Comparison of ENCODE assay signal across 23 cellular contexts in the genomic region with DNA sequence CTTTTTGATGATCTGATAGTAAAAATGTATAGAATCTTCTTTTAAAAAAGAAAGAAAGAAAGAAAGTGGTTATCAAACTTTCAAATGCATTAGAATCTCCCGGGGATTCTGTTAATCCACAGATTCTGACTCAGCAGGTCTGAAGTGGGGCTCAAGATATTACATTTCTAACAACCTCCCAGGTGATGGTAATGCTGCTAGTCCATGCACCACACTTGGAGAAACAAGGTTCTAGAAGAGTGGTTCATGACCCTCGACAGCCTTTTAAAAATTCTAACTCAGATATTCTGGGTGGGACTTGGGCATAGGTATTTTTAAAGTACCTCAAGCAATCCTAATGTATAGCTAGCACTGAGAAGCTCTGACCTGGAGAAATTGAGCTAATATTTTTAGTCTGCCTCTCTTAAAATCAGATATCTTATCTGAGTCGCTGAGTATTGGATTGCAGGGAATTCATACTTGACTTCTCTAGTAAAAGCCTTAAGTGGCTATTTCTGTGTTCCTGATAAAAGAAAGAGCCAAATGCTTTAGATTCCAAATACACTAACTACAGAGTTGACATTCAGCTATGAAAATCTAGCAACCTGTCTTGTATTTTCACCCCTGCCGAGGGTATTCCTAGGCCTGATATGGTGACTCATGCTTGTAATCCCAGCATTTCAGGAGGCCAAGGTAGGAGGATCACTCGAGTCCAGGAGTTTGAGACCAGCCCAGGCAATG.
A peak's percentile ranks its signal among the peaks of the same experiment; 100 is the strongest.
DNase-seq lines count a peak whose midpoint lies in the region; ATAC-seq, FAIRE-seq and TF ChIP-seq lines count a peak whose summit lies in the region.
"Had no signal": no experiment of that assay in that cellular context is flagged by ENCODE, and none has a peak within 500 bp of the region (broad histone marks: within the 10 kb centered on the region; RNA-seq: fewer than 3 reads in every experiment).

No MANE protein-coding gene starts in this region.

- H3K4me1 ChIP-seq in cardiac muscle cell (ENCODE audit: low read depth) = peaks cover 29% of the 10 kb centered on the region
- no peaks in the 10 kb centered on the region for H3K4me1 ChIP-seq in right cardiac atrium (ENCODE audit: control insufficient read depth, insufficient read depth, low read length)
- H3K4me1 ChIP-seq in astrocyte (ENCODE audit: insufficient read depth, low read length) = no peaks in the 10 kb centered on the region
- peaks cover 2 to 14% of the 10 kb centered on the region in 2 donors for H3K4me1 ChIP-seq in lung (ENCODE audit: control insufficient read depth in 2 of 2, insufficient read depth in 2 of 2, low read length in 2 of 2)
- H3K4me1 ChIP-seq in tibial artery = peaks cover 0 to 98% (median 10%) of the 10 kb centered on the region in 4 donors
- no peaks in the 10 kb centered on the region for H3K4me1 ChIP-seq in colonic mucosa
- H3K4me1 ChIP-seq: BLaER1 had no signal

- H3K27ac ChIP-seq in cardiac muscle cell (peak overlapping the region; percentile 81), right cardiac atrium (ENCODE audit: low read length) (no peak overlapping the region), astrocyte (ENCODE audit: low read depth, low read length) (no peak overlapping the region), lung (ENCODE audit: low read depth in 1 of 2, low read length in 1 of 2) (peak overlapping the region in 1 of 2 donors; percentile 7), tibial artery (peak overlapping the region; percentile 16 to 52), colonic mucosa (no peak overlapping the region)
- H3K27ac ChIP-seq: BLaER1, HL-60 had no signal

- H4K20me1 ChIP-seq in astrocyte (ENCODE audit: insufficient read depth, low read length) = no peaks in the 10 kb centered on the region
- H4K20me1 ChIP-seq: BLaER1 had no signal

- peak in 1 of 2 donors; percentile 75 for DNase-seq in cardiac muscle cell (ENCODE audit: low read depth in 1 of 2, low spot score in 1 of 2)
- DNase-seq in right cardiac atrium = no peak
- DNase-seq in astrocyte (ENCODE audit: low read depth) = peak; percentile 2
- no peak for DNase-seq in lung (ENCODE audit: low spot score)
- DNase-seq in tibial artery = no peak
- no peak for DNase-seq in colonic mucosa
- DNase-seq in activated naive CD4-positive, alpha-beta T cell treated with anti-CD3 and anti-CD28 coated beads, Interleukin-2, amount 10 ng/mL, durations not matched to agents 7 days and 5 days = no peak
- DNase-seq: CD4-positive, CD25-positive, alpha-beta regulatory T cell; DMS153; H9; NCI-H1092; NCI-H1436 treated with DMSO at 0.1 percent for 48 hours; NCI-H187 treated with DMSO at 0.1 percent for 48 hours; NCI-H2107; RPMI8226; SHP77 had no signal

- WGBS in right cardiac atrium = 63% methylated on average over 5 of the region's 5 CpGs
- 66 to 83% methylated on average over 5 of the region's 5 CpGs for WGBS in lung, 2 donors

- H3K9me3 Mint-ChIP-seq in astrocyte (ENCODE audit: unreplicated experiment) = no peaks in the 10 kb centered on the region
- no peaks in the 10 kb centered on the region for H3K9me3 Mint-ChIP-seq in activated naive CD4-positive, alpha-beta T cell treated with anti-CD3 and anti-CD28 coated beads, Interleukin-2, amount 10 ng/mL, durations not matched to agents 7 days and 5 days
- H3K9me3 Mint-ChIP-seq: GM23338, H9 had no signal

- no peak overlapping the region for H3K27ac Mint-ChIP-seq in astrocyte (ENCODE audit: unreplicated experiment)
- H3K27ac Mint-ChIP-seq in activated naive CD4-positive, alpha-beta T cell treated with anti-CD3 and anti-CD28 coated beads, Interleukin-2, amount 10 ng/mL, durations not matched to agents 7 days and 5 days = no peak overlapping the region
- H3K27ac Mint-ChIP-seq: CD4-positive, CD25-positive, alpha-beta regulatory T cell; GM23338; H9; IgD-negative memory B cell had no signal

- H3K27me3 Mint-ChIP-seq in astrocyte (ENCODE audit: low read depth, unreplicated experiment) = no peaks in the 10 kb centered on the region
- peaks cover 27% of the 10 kb centered on the region for H3K27me3 Mint-ChIP-seq in activated naive CD4-positive, alpha-beta T cell treated with anti-CD3 and anti-CD28 coated beads, Interleukin-2, amount 10 ng/mL, durations not matched to agents 7 days and 5 days

- FAIRE-seq in astrocyte (lab: Jason Lieb, UNC) = no peak
- FAIRE-seq: A204.1, GM18507 had no signal

- ATAC-seq in right cardiac atrium (no peak), lung (ENCODE audit: insufficient read depth, low FRiP score) (peak; percentile 61), GM21390 (IDR thresholded peaks at IDR 0.05; ENCODE audit: unreplicated experiment) (no peak)
- ATAC-seq: GM23338 had no signal

- peaks cover 5% of the 10 kb centered on the region for H3K4me1 Mint-ChIP-seq in astrocyte (ENCODE audit: low read depth, unreplicated experiment)
- no peaks in the 10 kb centered on the region for H3K4me1 Mint-ChIP-seq in activated naive CD4-positive, alpha-beta T cell treated with anti-CD3 and anti-CD28 coated beads, Interleukin-2, amount 10 ng/mL, durations not matched to agents 7 days and 5 days
- H3K4me1 Mint-ChIP-seq: CD4-positive, CD25-positive, alpha-beta regulatory T cell; IgD-negative memory B cell had no signal

- TF ChIP-seq CTCF in cardiac muscle cell (IDR thresholded peaks at IDR 0.05; ENCODE audit: low read depth, low read length) (no peak), astrocyte (IDR thresholded peaks at IDR 0.05; ENCODE audit: insufficient read depth, low read depth, low read length) (no peak), lung (IDR thresholded peaks at IDR 0.05; ENCODE audit: control extremely low read depth, extremely low read depth) (no peak), tibial artery (IDR thresholded peaks at IDR 0.05) (no peak), colonic mucosa (IDR thresholded peaks at IDR 0.05) (no peak)

- no peak overlapping the region for H3K4me3 ChIP-seq in cardiac muscle cell
- H3K4me3 ChIP-seq in right cardiac atrium (ENCODE audit: low read length) = no peak overlapping the region
- no peak overlapping the region for H3K4me3 ChIP-seq in astrocyte (ENCODE audit: insufficient read depth, low read depth, low read length)
- no peak overlapping the region for H3K4me3 ChIP-seq in lung
- no peak overlapping the region for H3K4me3 ChIP-seq in tibial artery
- H3K4me3 ChIP-seq in colonic mucosa = no peak overlapping the region
- H3K4me3 ChIP-seq: BLaER1, GM23338 had no signal

- H2AFZ ChIP-seq in astrocyte (ENCODE audit: low read depth, low read length) = no peak overlapping the region
- H2AFZ ChIP-seq: GM23338 had no signal

- H3K36me3 ChIP-seq in cardiac muscle cell (no peaks in the 10 kb centered on the region), astrocyte (ENCODE audit: insufficient read depth, low read length) (no peaks in the 10 kb centered on the region), lung (ENCODE audit: control insufficient read depth in 2 of 2, insufficient read depth in 2 of 2, low read length in 2 of 2) (peaks cover 0 to 2% of the 10 kb centered on the region in 2 donors), tibial artery (no peaks in the 10 kb centered on the region), colonic mucosa (no peaks in the 10 kb centered on the region)
- H3K36me3 ChIP-seq: BLaER1 had no signal

- H3K27me3 ChIP-seq in cardiac muscle cell (no peaks in the 10 kb centered on the region), right cardiac atrium (ENCODE audit: control insufficient read depth, insufficient read depth) (no peaks in the 10 kb centered on the region), astrocyte (ENCODE audit: insufficient read depth, low read length) (no peaks in the 10 kb centered on the region), lung (ENCODE audit: control insufficient read depth, insufficient read depth) (no peaks in the 10 kb centered on the region), tibial artery (no peaks in the 10 kb centered on the region), colonic mucosa (no peaks in the 10 kb centered on the region)
- H3K27me3 ChIP-seq: BLaER1 had no signal

- peaks cover 6% of the 10 kb centered on the region for H3K36me3 Mint-ChIP-seq in astrocyte (ENCODE audit: low read depth, unreplicated experiment)
- no peaks in the 10 kb centered on the region for H3K36me3 Mint-ChIP-seq in activated naive CD4-positive, alpha-beta T cell treated with anti-CD3 and anti-CD28 coated beads, Interleukin-2, amount 10 ng/mL, durations not matched to agents 7 days and 5 days
- H3K36me3 Mint-ChIP-seq: CD4-positive, CD25-positive, alpha-beta regulatory T cell; IgD-negative memory B cell had no signal

- CTCF ChIA-PET in activated naive CD4-positive, alpha-beta T cell treated with anti-CD3 and anti-CD28 coated beads, Interleukin-2, amount 10 ng/mL, durations not matched to agents 7 days and 5 days (lab: Charles Lee) = no interaction called here

- H3K79me2 ChIP-seq in astrocyte (ENCODE audit: insufficient read depth, low read length) = no peaks in the 10 kb centered on the region

- H3K9me3 ChIP-seq in cardiac muscle cell (ENCODE audit: low read depth) (no peaks in the 10 kb centered on the region), right cardiac atrium (ENCODE audit: control insufficient read depth, low read length) (no peaks in the 10 kb centered on the region), astrocyte (ENCODE audit: insufficient read depth, low read depth, low read length) (no peaks in the 10 kb centered on the region), lung (ENCODE audit: control insufficient read depth in 2 of 2, insufficient read depth in 1 of 2, low read length in 1 of 2) (no peaks in the 10 kb centered on the region), tibial artery (no peaks in the 10 kb centered on the region), colonic mucosa (no peaks in the 10 kb centered on the region)
- H3K9me3 ChIP-seq: BLaER1 had no signal

- H3K4me3 Mint-ChIP-seq in astrocyte (ENCODE audit: unreplicated experiment) = no peak overlapping the region
- H3K4me3 Mint-ChIP-seq in activated naive CD4-positive, alpha-beta T cell treated with anti-CD3 and anti-CD28 coated beads, Interleukin-2, amount 10 ng/mL, durations not matched to agents 7 days and 5 days = no peak overlapping the region
- H3K4me3 Mint-ChIP-seq: CD4-positive, CD25-positive, alpha-beta regulatory T cell; GM23338; H9; IgD-negative memory B cell had no signal

- no peak overlapping the region for H3K4me2 ChIP-seq in astrocyte (ENCODE audit: low read length)
- H3K4me2 ChIP-seq: BLaER1, GM23338 had no signal

- intact Hi-C loops in right cardiac atrium (cut with DNase I) = no loop called here
- intact Hi-C loops in tibial artery (cut with DNase I; ENCODE audit: low total_unique reads) = no loop called here
- intact Hi-C loops in colonic mucosa (cut with DNase I) = no loop called here

- H3K9ac ChIP-seq in astrocyte (ENCODE audit: low read length) = no peak overlapping the region
- no peak overlapping the region for H3K9ac ChIP-seq in colonic mucosa (ENCODE audit: low read depth in 2 of 2, low read length in 2 of 2)
- H3K9ac ChIP-seq: BLaER1 had no signal

Comparison
In these comparisons a context has a peak if more than half of its experiments do, and no peak if none do; other contexts are left out.
1. H3K27ac ChIP-seq: peak in cardiac muscle cell (single experiment) and tibial artery (2 of 2); none in right cardiac atrium (single experiment), astrocyte (single experiment) and colonic mucosa (single experiment).